ENCODE assay signal across 8 cellular contexts in the genomic region with DNA sequence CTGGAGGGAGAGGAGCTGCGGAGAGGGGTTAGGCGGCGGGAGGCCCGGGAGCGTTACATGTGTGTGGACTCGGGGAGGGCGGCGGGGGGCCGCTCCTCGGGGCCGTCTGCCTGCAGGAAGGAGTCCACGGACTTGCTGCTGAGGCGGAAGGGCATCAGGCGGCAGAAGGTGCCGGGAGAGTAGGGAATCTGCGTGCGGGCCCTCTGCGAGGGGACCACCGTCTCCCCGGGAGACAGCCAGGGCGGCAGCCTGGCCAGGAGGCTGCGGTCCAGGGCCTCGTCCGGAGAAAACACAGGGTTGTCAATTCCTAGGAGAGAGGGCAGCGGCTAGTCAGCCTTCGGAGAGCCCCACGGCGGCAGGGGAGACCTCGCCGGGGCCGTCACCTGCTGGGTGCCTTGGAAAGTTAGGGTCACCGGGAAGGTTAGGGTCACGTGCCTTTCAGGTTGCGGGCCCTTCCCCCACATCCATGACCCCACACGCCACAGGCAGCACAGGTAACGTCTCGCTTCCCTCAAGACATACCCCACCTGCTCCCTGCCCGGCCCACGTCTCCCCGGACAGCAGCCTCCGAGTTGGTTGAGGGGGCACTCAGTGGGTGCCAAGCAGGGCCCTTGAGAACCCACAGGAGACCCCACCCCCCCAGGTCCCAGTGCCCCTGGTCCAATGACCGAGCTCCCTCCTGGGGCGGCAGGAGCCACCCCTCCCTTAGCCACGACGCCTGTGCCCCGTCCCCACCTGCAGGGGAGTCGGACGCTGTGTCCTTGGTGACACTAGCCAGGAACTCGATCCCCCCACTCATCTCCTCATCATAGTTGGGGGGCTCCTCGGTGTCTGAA. TPM values are rescaled to one million over a fixed set of nuclear protein-coding genes. Genes with fewer than 3 reads are reported as not detected.
A peak's percentile ranks its signal among the peaks of the same experiment; 100 is the strongest.
DNase-seq lines count a peak whose midpoint lies in the region; FAIRE-seq and TF ChIP-seq lines count a peak whose summit lies in the region.

No MANE protein-coding gene starts in this region.

- H3K9me1 ChIP-seq in endothelial cell of umbilical vein (replicated peaks; ENCODE audit: control insufficient read depth, extremely low read depth, insufficient read depth, low read length): no peaks in the 10 kb centered on the region

- FAIRE-seq in endothelial cell of umbilical vein (lab: Jason Lieb, UNC): no peak

- no peaks in the 10 kb centered on the region for H3F3A ChIP-seq in OCI-LY1 (ENCODE audit: insufficient read depth, low read length)

- TF ChIP-seq CTCF in OCI-LY1 (IDR thresholded peaks at IDR 0.05; ENCODE audit: low read length) (no peak), endothelial cell of umbilical vein (IDR thresholded peaks at IDR 0.05; ENCODE audit: extremely low read depth in 1 of 2, insufficient read depth in 1 of 2, low read depth in 1 of 2, low read length in 2 of 2) (no peak)

- H3K4me1 ChIP-seq in OCI-LY1 (ENCODE audit: insufficient read depth, low read length, severe bottlenecking) (peaks cover 36% of the 10 kb centered on the region), endothelial cell of umbilical vein (ENCODE audit: control insufficient read depth, extremely low read depth, insufficient read depth, low read length) (peaks cover 6% of the 10 kb centered on the region), neuron (ENCODE audit: insufficient read depth, low read length) (peaks cover 21% of the 10 kb centered on the region)

- H4K20me1 ChIP-seq in OCI-LY1 (ENCODE audit: insufficient read depth, low read length) (no peaks in the 10 kb centered on the region), endothelial cell of umbilical vein (replicated peaks; ENCODE audit: control insufficient read depth, extremely low read depth, insufficient read depth, low read length) (no peaks in the 10 kb centered on the region)

- H2AFZ ChIP-seq in OCI-LY1 (ENCODE audit: low read length) (no peak overlapping the region), endothelial cell of umbilical vein (ENCODE audit: low read depth, low read length) (no peak overlapping the region), neuron (ENCODE audit: low read depth, low read length) (no peak overlapping the region)

- H3K27ac ChIP-seq in OCI-LY1 (ENCODE audit: low read depth, low read length, poor library complexity, severe bottlenecking) (no peak overlapping the region), endothelial cell of umbilical vein (ENCODE audit: insufficient read depth, low read depth, low read length) (no peak overlapping the region)

- intact Hi-C loops in endothelial cell of umbilical vein (cut with micrococcal nuclease): loop anchor here (5.0 kb wide), 1 partner anchor 137 kb away; the partner anchor contains the start of gene CEP72

- 0 out of 2 replicates have a peak, but pooled peaks cover 4% of the 10 kb centered on the region for H3K79me2 ChIP-seq in OCI-LY1 (ENCODE audit: insufficient read depth, low read length)
- H3K79me2 ChIP-seq in endothelial cell of umbilical vein (ENCODE audit: control insufficient read depth, insufficient read depth, low read length): peaks cover 4% of the 10 kb centered on the region

- CTCF ChIA-PET in endothelial cell of umbilical vein (lab: Charles Lee): no interaction called here

- POLR2A ChIA-PET in endothelial cell of umbilical vein (lab: Charles Lee): no interaction called here

- DNase-seq in EL (peak; percentile 19), endothelial cell of umbilical vein (ENCODE audit: low read depth, low spot score) (no peak), amygdala (lab: John Stamatoyannopoulos, UW) (no peak), HK-2 (ENCODE audit: unreplicated experiment) (no peak), DMS114 treated with DMSO at 0.1 percent for 48 hours (lab: John Stamatoyannopoulos, UW; ENCODE audit: unreplicated experiment) (no peak), DMS 273 treated with DMSO at 0.1 percent for 48 hours (lab: John Stamatoyannopoulos, UW) (no peak)

- no peak overlapping the region for H3K9ac ChIP-seq in OCI-LY1 (ENCODE audit: low read length)
- no peak overlapping the region for H3K9ac ChIP-seq in endothelial cell of umbilical vein (replicated peaks; ENCODE audit: extremely low read depth, insufficient read depth, low read length)

- H3K27me3 ChIP-seq in OCI-LY1 (ENCODE audit: insufficient read depth, low read length) (peaks cover 28% of the 10 kb centered on the region; the same call in 1 of the 2 replicates), endothelial cell of umbilical vein (ENCODE audit: control insufficient read depth in 2 of 2, insufficient read depth in 2 of 2, low read length in 2 of 2) (peaks cover 5 to 10% of the 10 kb centered on the region in 2 experiments), neuron (ENCODE audit: insufficient read depth, low read length) (no peaks in the 10 kb centered on the region)

- TF ChIP-seq POLR2A in endothelial cell of umbilical vein (IDR thresholded peaks at IDR 0.05; ENCODE audit: low read depth, low read length): no peak

- no TSS peak for BruUV-seq in endothelial cell of umbilical vein (replicated peaks; lab: Mats Ljungman, UMichigan)

- H3K36me3 ChIP-seq in OCI-LY1 (ENCODE audit: insufficient read depth, low read length) (peaks cover 14% of the 10 kb centered on the region), endothelial cell of umbilical vein (ENCODE audit: control insufficient read depth in 2 of 2, extremely low read depth in 1 of 2, insufficient read depth in 2 of 2, low read length in 2 of 2) (peaks cover 0 to under 1% of the 10 kb centered on the region in 2 experiments), neuron (ENCODE audit: insufficient read depth, low read length) (peaks cover 12% of the 10 kb centered on the region)

- H3K9me3 ChIP-seq in OCI-LY1 (ENCODE audit: low read length) (no peaks in the 10 kb centered on the region), endothelial cell of umbilical vein (replicated peaks; ENCODE audit: control insufficient read depth, insufficient read depth, low read length) (no peaks in the 10 kb centered on the region), neuron (ENCODE audit: low read length) (no peaks in the 10 kb centered on the region)

- H3K4me2 ChIP-seq in OCI-LY1 (ENCODE audit: low read length) (no peak overlapping the region), endothelial cell of umbilical vein (ENCODE audit: insufficient read depth, low read length) (peak overlapping the region; percentile 49)

- peak overlapping the region; percentile 6 for H3K4me3 ChIP-seq in OCI-LY1 (ENCODE audit: low read depth, low read length, poor library complexity, severe bottlenecking)
- H3K4me3 ChIP-seq in endothelial cell of umbilical vein (replicated peaks in 1 of 3; ENCODE audit: insufficient read depth in 1 of 3, low read depth in 1 of 3, low read length in 3 of 3): no peak overlapping the region
- H3K4me3 ChIP-seq in neuron (ENCODE audit: low read length): peak overlapping the region; percentile 52

- dilution Hi-C loops in endothelial cell of umbilical vein (cut with MboI; ENCODE audit: extremely low pct_ligation_motif_present, low sequenced_read_pairs): no loop called here

- no peaks in the 10 kb centered on the region for H3K9me2 ChIP-seq in OCI-LY1 (ENCODE audit: low read depth, low read length)

TF ChIP-seq in endothelial cell of umbilical vein, 7 proteins besides CTCF, POLR2A, EP300 and RAD21:
- no peak for TF ChIP-seq MYC (IDR thresholded peaks at IDR 0.05; ENCODE audit: low read depth, low read length)
- TF ChIP-seq MAX (IDR thresholded peaks at IDR 0.05; ENCODE audit: insufficient read depth, insufficient read length): no peak
- no peak for TF ChIP-seq FOS (IDR thresholded peaks at IDR 0.05; ENCODE audit: borderline replicate concordance, insufficient read depth, low read length)
- peak; percentile 28 for TF ChIP-seq EZH2 (IDR thresholded peaks at IDR 0.05; ENCODE audit: borderline replicate concordance, low read depth, low read length, severe bottlenecking)

RNA-seq across cellular contexts. Expression of gene EXOC3, which starts 32.1 kb away (rescaled TPM):
- total RNA-seq in endothelial cell of umbilical vein: 52.9 and 55.4 TPM in 2 replicates
- polyA plus RNA-seq in endothelial cell of umbilical vein: 26.4 and 27.2 TPM in 2 replicates
- polyA plus RNA-seq in endothelial cell of umbilical vein (2011; cell fraction: cytosol; rRNA removed): 22.0 and 22.7 TPM in 2 replicates
- 79.9 and 81.6 TPM in 2 replicates for polyA plus RNA-seq in endothelial cell of umbilical vein (2011; cell fraction: nucleus; rRNA removed)
- polyA plus RNA-seq in endothelial cell of umbilical vein (2012): 32.2 and 34.4 TPM in 2 replicates
- 24.8 and 29.0 TPM in 2 replicates for polyA minus RNA-seq in endothelial cell of umbilical vein
- 26.3 TPM for polyA minus RNA-seq in endothelial cell of umbilical vein (2011; cell fraction: cytosol; rRNA and poly(A)+ RNA removed)
- 19.5 and 26.5 TPM in 2 replicates for polyA minus RNA-seq in endothelial cell of umbilical vein (2011; cell fraction: nucleus; rRNA and poly(A)+ RNA removed)

RNA-seq across cellular contexts. Expression of gene SLC9A3, which starts 49.2 kb away (rescaled TPM):
- total RNA-seq in endothelial cell of umbilical vein: 0.82 and 0.92 TPM in 2 replicates
- 0.79 and 0.88 TPM in 2 replicates for polyA plus RNA-seq in endothelial cell of umbilical vein
- 0.58 and 0.75 TPM in 2 replicates for polyA plus RNA-seq in endothelial cell of umbilical vein (2011; cell fraction: cytosol; rRNA removed)
- 0.88 and 0.92 TPM in 2 replicates for polyA plus RNA-seq in endothelial cell of umbilical vein (2011; cell fraction: nucleus; rRNA removed)
- 0.64 and 0.79 TPM in 2 replicates for polyA plus RNA-seq in endothelial cell of umbilical vein (2012)
- polyA minus RNA-seq in endothelial cell of umbilical vein: 0.23 and 0.24 TPM in 2 replicates
- polyA minus RNA-seq in endothelial cell of umbilical vein (2011; cell fraction: cytosol; rRNA and poly(A)+ RNA removed): 1.1 TPM
- 0.43 and 0.48 TPM in 2 replicates for polyA minus RNA-seq in endothelial cell of umbilical vein (2011; cell fraction: nucleus; rRNA and poly(A)+ RNA removed)

Comparison
In these comparisons a context has a peak if more than half of its experiments do, and no peak if none do; other contexts are left out.
1. H3K4me3 ChIP-seq: peak in OCI-LY1 (single experiment) and neuron (single experiment); none in endothelial cell of umbilical vein (0 of 3).